1 cellular context compared by ENCODE assay signal in the genomic region with DNA sequence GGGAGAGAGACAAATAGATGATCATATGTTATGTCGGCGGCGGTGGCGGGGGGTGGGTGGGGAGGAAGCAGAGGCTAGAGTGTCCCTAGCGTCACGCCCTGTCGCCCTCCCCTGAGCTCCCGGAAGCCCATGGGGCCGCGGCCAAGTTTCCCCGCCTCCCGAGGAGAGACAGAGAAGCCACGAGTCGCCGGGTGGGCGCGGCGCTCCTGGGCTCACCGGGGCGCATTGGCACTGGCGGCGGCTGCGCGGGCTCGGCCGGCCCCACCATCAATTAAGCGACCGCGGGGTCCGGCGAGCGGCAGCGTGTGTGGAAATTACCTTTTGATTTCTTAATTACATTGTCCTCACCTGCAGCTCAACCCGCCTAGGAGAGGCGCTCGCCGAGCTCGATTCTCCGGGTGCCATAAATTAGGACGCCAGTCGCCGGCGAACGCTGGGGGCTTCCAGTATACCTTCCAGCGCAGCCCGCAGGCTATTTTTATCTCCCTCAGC.
A peak's percentile ranks its signal among the peaks of the same experiment; 100 is the strongest.
TF ChIP-seq lines count a peak whose summit lies in the region.

No MANE protein-coding gene starts in this region.

TF ChIP-seq in HEK293, 187 proteins besides CTCF, POLR2A, EP300 and RAD21 (continued from another document):
- TF ChIP-seq SP7 (tag by site-specific recombination; IDR thresholded peaks at IDR 0.05) (peak; percentile 23; the same call in 1 of the 2 replicates), ZNF600 (tag by site-specific recombination; IDR thresholded peaks at IDR 0.05) (no peak), ZNF530 (tag by site-specific recombination; IDR thresholded peaks at IDR 0.05; ENCODE audit: low read depth) (no peak), ZNF175 (tag by site-specific recombination; IDR thresholded peaks at IDR 0.05) (no peak), FEZF1 (tag by site-specific recombination; IDR thresholded peaks at IDR 0.05) (no peak), TCF7L2 (IDR thresholded peaks at IDR 0.05; ENCODE audit: borderline replicate concordance, low read depth, low read length) (no peak), ZNF23 (tag by site-specific recombination; IDR thresholded peaks at IDR 0.05; ENCODE audit: borderline replicate concordance) (no peak), EGR2 (tag by site-specific recombination; IDR thresholded peaks at IDR 0.05; ENCODE audit: low read depth) (0 out of 2 replicates have a peak, but pooled peaks have one; percentile 6), ZNF335 (tag by site-specific recombination; conservative IDR thresholded peaks at IDR 0.05) (0 out of 2 replicates have a peak, but pooled peaks have one; percentile 38), ZSCAN30 (tag by site-specific recombination; IDR thresholded peaks at IDR 0.05) (no peak), ZNF248 (tag by site-specific recombination; IDR thresholded peaks at IDR 0.05) (no peak), ZNF184 (tag by site-specific recombination; IDR thresholded peaks at IDR 0.05) (no peak), OSR2 (tag by site-specific recombination; IDR thresholded peaks at IDR 0.05) (0 out of 2 replicates have a peak, but pooled peaks have one; percentile 8), ZBTB21 (tag by site-specific recombination; IDR thresholded peaks at IDR 0.05) (no peak), KLF16 (tag by site-specific recombination; IDR thresholded peaks at IDR 0.05) (no peak), KLF1 (tag by site-specific recombination; IDR thresholded peaks at IDR 0.05) (0 out of 2 replicates have a peak, but pooled peaks have one; percentile 24)
- TF ChIP-seq, protein P1, sequence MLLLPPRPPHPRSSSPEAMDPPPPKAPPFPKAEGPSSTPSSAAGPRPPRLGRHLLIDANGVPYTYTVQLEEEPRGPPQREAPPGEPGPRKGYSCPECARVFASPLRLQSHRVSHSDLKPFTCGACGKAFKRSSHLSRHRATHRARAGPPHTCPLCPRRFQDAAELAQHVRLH (tag by site-specific recombination; IDR thresholded peaks at IDR 0.05), result no peak
- TF ChIP-seq, protein P2, sequence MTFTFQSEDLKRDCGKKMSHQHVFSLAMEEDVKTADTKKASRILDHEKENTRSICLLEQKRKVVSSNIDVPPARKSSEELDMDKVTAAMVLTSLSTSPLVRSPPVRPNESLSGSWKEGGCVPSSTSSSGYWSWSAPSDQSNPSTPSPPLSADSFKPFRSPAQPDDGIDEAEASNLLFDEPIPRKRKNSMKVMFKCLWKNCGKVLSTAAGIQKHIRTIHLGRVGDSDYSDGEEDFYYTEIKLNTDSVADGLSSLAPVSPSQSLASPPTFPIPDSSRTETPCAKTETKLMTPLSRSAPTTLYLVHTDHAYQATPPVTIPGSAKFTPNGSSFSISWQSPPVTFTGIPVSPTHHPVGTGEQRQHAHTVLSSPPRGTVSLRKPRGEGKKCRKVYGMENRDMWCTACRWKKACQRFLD (tag by site-specific recombination; IDR thresholded peaks at IDR 0.05), result no peak
- TF ChIP-seq, protein P3, sequence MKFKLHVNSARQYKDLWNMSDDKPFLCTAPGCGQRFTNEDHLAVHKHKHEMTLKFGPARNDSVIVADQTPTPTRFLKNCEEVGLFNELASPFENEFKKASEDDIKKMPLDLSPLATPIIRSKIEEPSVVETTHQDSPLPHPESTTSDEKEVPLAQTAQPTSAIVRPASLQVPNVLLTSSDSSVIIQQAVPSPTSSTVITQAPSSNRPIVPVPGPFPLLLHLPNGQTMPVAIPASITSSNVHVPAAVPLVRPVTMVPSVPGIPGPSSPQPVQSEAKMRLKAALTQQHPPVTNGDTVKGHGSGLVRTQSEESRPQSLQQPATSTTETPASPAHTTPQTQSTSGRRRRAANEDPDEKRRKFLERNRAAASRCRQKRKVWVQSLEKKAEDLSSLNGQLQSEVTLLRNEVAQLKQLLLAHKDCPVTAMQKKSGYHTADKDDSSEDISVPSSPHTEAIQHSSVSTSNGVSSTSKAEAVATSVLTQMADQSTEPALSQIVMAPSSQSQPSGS (tag by site-specific recombination; IDR thresholded peaks at IDR 0.05; ENCODE audit: low read depth), result no peak
- TF ChIP-seq, protein P4, sequence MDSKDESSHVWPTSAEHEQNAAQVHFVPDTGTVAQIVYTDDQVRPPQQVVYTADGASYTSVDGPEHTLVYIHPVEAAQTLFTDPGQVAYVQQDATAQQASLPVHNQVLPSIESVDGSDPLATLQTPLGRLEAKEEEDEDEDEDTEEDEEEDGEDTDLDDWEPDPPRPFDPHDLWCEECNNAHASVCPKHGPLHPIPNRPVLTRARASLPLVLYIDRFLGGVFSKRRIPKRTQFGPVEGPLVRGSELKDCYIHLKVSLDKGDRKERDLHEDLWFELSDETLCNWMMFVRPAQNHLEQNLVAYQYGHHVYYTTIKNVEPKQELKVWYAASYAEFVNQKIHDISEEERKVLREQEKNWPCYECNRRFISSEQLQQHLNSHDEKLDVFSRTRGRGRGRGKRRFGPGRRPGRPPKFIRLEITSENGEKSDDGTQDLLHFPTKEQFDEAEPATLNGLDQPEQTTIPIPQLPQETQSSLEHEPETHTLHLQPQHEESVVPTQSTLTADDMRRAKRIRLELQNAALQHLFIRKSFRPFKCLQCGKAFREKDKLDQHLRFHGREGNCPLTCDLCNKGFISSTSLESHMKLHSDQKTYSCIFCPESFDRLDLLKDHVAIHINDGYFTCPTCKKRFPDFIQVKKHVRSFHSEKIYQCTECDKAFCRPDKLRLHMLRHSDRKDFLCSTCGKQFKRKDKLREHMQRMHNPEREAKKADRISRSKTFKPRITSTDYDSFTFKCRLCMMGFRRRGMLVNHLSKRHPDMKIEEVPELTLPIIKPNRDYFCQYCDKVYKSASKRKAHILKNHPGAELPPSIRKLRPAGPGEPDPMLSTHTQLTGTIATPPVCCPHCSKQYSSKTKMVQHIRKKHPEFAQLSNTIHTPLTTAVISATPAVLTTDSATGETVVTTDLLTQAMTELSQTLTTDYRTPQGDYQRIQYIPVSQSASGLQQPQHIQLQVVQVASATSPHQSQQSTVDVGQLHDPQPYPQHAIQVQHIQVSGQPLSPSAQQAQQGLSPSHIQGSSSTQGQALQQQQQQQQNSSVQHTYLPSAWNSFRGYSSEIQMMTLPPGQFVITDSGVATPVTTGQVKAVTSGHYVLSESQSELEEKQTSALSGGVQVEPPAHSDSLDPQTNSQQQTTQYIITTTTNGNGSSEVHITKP (tag by site-specific recombination; IDR thresholded peaks at IDR 0.05), result peak; percentile 44; the same call in 1 of the 2 replicates
- TF ChIP-seq, protein P5, sequence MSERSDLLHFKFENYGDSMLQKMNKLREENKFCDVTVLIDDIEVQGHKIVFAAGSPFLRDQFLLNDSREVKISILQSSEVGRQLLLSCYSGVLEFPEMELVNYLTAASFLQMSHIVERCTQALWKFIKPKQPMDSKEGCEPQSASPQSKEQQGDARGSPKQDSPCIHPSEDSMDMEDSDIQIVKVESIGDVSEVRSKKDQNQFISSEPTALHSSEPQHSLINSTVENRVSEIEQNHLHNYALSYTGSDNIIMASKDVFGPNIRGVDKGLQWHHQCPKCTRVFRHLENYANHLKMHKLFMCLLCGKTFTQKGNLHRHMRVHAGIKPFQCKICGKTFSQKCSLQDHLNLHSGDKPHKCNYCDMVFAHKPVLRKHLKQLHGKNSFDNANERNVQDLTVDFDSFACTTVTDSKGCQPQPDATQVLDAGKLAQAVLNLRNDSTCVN (tag by site-specific recombination; optimal IDR thresholded peaks at IDR 0.05), result peak; percentile 21
